Comparison of ENCODE assay signal across 8 cellular contexts in the genomic region with DNA sequence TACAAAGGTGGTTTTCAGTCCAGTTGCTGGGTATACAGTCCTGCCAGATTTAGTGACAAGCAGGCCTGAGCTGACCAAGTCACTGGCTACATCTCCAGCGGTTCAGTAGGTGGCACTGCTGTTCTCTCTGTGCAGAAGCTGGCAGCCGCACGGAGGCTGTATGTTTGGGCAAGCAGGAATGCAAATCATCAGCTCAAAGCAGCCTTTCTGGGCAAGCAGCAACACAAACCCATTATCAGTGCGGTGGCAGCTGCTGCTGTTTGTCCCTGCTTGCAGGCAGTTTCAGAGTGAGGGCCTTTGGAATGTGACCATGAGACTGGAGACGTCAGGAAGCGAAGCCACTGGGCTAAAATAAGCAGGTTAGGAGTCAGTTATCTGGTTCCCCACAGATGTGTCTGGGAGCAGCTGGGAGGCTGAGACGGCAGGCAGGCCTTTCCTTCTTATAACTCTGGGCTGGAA.
DNase-seq lines count a peak whose midpoint lies in the region; ATAC-seq, FAIRE-seq and TF ChIP-seq lines count a peak whose summit lies in the region.

No MANE protein-coding gene starts in this region.

- no peaks in the 10 kb centered on the region for H3K36me3 ChIP-seq in WERI-Rb-1
- H3K36me3 ChIP-seq in mammary epithelial cell (ENCODE audit: insufficient read depth, low read length), result no peaks in the 10 kb centered on the region
- no peaks in the 10 kb centered on the region for H3K36me3 ChIP-seq in keratinocyte (ENCODE audit: control insufficient read depth in 2 of 2, extremely low read depth in 1 of 2, insufficient read depth in 2 of 2, low read length in 2 of 2)

- H3K4me1 ChIP-seq in mammary epithelial cell (ENCODE audit: insufficient read depth, low read length) (peaks cover 4% of the 10 kb centered on the region), keratinocyte (ENCODE audit: control insufficient read depth, extremely low read depth, insufficient read depth, low read length) (peaks cover 10% of the 10 kb centered on the region)

- dilution Hi-C loops in mammary epithelial cell (cut with HindIII; ENCODE audit: low sequenced_read_pairs), result no loop called here
- dilution Hi-C loops in keratinocyte (cut with MboI; ENCODE audit: extremely low pct_ligation_motif_present, low sequenced_read_pairs), result no loop called here

- intact Hi-C loops in mammary epithelial cell (cut with micrococcal nuclease), result loop anchor here (1.0 to 10.0 kb wide), 5 partner anchors 94 to 1226 kb away; a partner anchor contains a TSS

- BruUV-seq in mammary epithelial cell (replicated peaks; lab: Mats Ljungman, UMichigan), result no TSS peak

- DNase-seq in AG10803 (ENCODE audit: low read depth) (peak; percentile 97), NCI-H2196 treated with DMSO at 0.1 percent for 48 hours (lab: John Stamatoyannopoulos, UW; ENCODE audit: unreplicated experiment) (peak; percentile 93), WERI-Rb-1 (peak; percentile 65), mammary epithelial cell (peak; percentile 87), keratinocyte (ENCODE audit: low read depth, low spot score) (peak; percentile 76)
- peak; percentile 44 to 45 for DNase-seq in stimulated activated CD4-positive, alpha-beta T cell treated with anti-CD3 and anti-CD28 coated beads, Interleukin-15, amount 100 ng/mL, for 1 hour (ENCODE audit: low read depth in 1 of 2, low spot score in 1 of 2)

- H3K27me3 ChIP-seq in WERI-Rb-1 (ENCODE audit: insufficient read depth, low read depth, severe bottlenecking), result no peaks in the 10 kb centered on the region
- H3K27me3 ChIP-seq in mammary epithelial cell (ENCODE audit: insufficient read depth, low read length), result no peaks in the 10 kb centered on the region
- no peaks in the 10 kb centered on the region for H3K27me3 ChIP-seq in keratinocyte (ENCODE audit: control insufficient read depth, extremely low read depth, insufficient read depth, low read length)

- H3K9me3 ChIP-seq in WERI-Rb-1 (ENCODE audit: severe bottlenecking), result no peaks in the 10 kb centered on the region
- H3K9me3 ChIP-seq in mammary epithelial cell (replicated peaks; ENCODE audit: insufficient read depth, low read length), result no peaks in the 10 kb centered on the region
- H3K9me3 ChIP-seq in keratinocyte (ENCODE audit: control insufficient read depth, low read depth, low read length), result no peaks in the 10 kb centered on the region

- H3K4me3 ChIP-seq in AG10803 (ENCODE audit: low read length), result no peak overlapping the region
- H3K4me3 ChIP-seq in WERI-Rb-1 (ENCODE audit: low read depth, low read length), result no peak overlapping the region
- H3K4me3 ChIP-seq in mammary epithelial cell (replicated peaks in 1 of 3; ENCODE audit: insufficient read depth in 1 of 3, low read depth in 2 of 3, low read length in 3 of 3), result no peak overlapping the region
- no peak overlapping the region for H3K4me3 ChIP-seq in keratinocyte (ENCODE audit: control insufficient read depth in 2 of 3, extremely low read depth in 1 of 3, insufficient read depth in 2 of 3, low read depth in 1 of 3, low read length in 3 of 3)

- H3K9me1 ChIP-seq in keratinocyte (ENCODE audit: control insufficient read depth, extremely low read depth, insufficient read depth, low read length), result no peaks in the 10 kb centered on the region

- TF ChIP-seq CTCF in AG10803 (conservative IDR thresholded peaks at IDR 0.05; ENCODE audit: low read length), result peak; percentile 97
- TF ChIP-seq CTCF in WERI-Rb-1 (IDR thresholded peaks at IDR 0.05; ENCODE audit: low read depth, low read length), result peak; percentile 91
- peak; percentile 78 to 98 for TF ChIP-seq CTCF in mammary epithelial cell (conservative IDR thresholded peaks at IDR 0.05 in 1 of 2, IDR thresholded peaks at IDR 0.05 in 1 of 2; ENCODE audit: extremely low read depth in 1 of 2, insufficient read depth in 1 of 2, low read depth in 1 of 2, low read length in 2 of 2)
- peak; percentile 92 to 98 (median 92) for TF ChIP-seq CTCF in keratinocyte (optimal IDR thresholded peaks at IDR 0.05 in 1 of 3, IDR thresholded peaks at IDR 0.05 in 1 of 3, conservative IDR thresholded peaks at IDR 0.05 in 1 of 3; ENCODE audit: extremely low read depth in 1 of 3, insufficient read depth in 2 of 3, low read length in 3 of 3)

- in situ Hi-C loops in GM18951 (cut with MboI; ENCODE audit: low sequenced_read_pairs, unreplicated experiment), result loop anchor here (25.0 kb wide), 1 partner anchor 407 kb away; no protein-coding TSS in a partner anchor
- in situ Hi-C loops in mammary epithelial cell (cut with MboI; ENCODE audit: low sequenced_read_pairs in 2 of 2), result no loop called here

- H3K79me2 ChIP-seq in mammary epithelial cell (ENCODE audit: insufficient read depth, low read length), result no peaks in the 10 kb centered on the region
- no peaks in the 10 kb centered on the region for H3K79me2 ChIP-seq in keratinocyte (ENCODE audit: control insufficient read depth, insufficient read depth, low read length)

- H4K20me1 ChIP-seq in mammary epithelial cell (ENCODE audit: insufficient read depth, low read length) (no peaks in the 10 kb centered on the region), keratinocyte (ENCODE audit: control insufficient read depth, extremely low read depth, insufficient read depth, low read length) (no peaks in the 10 kb centered on the region)

- ATAC-seq in HG03159 (IDR thresholded peaks at IDR 0.05; ENCODE audit: unreplicated experiment), result peak; percentile 100

- peak overlapping the region; percentile 2 for H3K4me2 ChIP-seq in mammary epithelial cell (ENCODE audit: insufficient read depth, low read depth, low read length)
- peak overlapping the region; percentile 62 for H3K4me2 ChIP-seq in keratinocyte (ENCODE audit: control insufficient read depth, extremely low read depth, insufficient read depth, low read depth, low read length)

- H2AFZ ChIP-seq in mammary epithelial cell (ENCODE audit: low read depth, low read length), result peak overlapping the region; percentile 74
- peak overlapping the region; percentile 86 for H2AFZ ChIP-seq in keratinocyte (ENCODE audit: control insufficient read depth, low read length)

- 11% methylated on average over 6 of the region's 7 CpGs for WGBS in mammary epithelial cell (ENCODE audit: low coverage, missing lambda C conversion rate)

- H3K9ac ChIP-seq in mammary epithelial cell (ENCODE audit: insufficient read depth, low read length) (peak overlapping the region; percentile 38), keratinocyte (ENCODE audit: control insufficient read depth, extremely low read depth, insufficient read depth, low read length) (peak overlapping the region; percentile 15)

- peak; percentile 19 for TF ChIP-seq POLR2A in GM18951 (IDR thresholded peaks at IDR 0.05; ENCODE audit: extremely low read depth, insufficient read depth, insufficient read length)

- no peak overlapping the region for H3K27ac ChIP-seq in WERI-Rb-1
- peak overlapping the region; percentile 38 for H3K27ac ChIP-seq in mammary epithelial cell (ENCODE audit: insufficient read depth, low read depth, low read length)
- peak overlapping the region; percentile 52 for H3K27ac ChIP-seq in keratinocyte (ENCODE audit: control insufficient read depth, insufficient read depth, low read length)

- CTCF ChIA-PET in mammary epithelial cell (lab: Charles Lee; ENCODE audit: low non-redundant PET), result interaction anchor here (0.5 to 1.0 kb wide), 5 partner anchors 23 to 602 kb away, joined by 3 to 20 read pairs (median 4); no protein-coding TSS in a partner anchor

- peak; percentile 97 for FAIRE-seq in keratinocyte (lab: Jason Lieb, UNC)

Comparison
In these comparisons a context has a peak if more than half of its experiments do, and no peak if none do; other contexts are left out.
1. DNase-seq: peak in every context shown above with its lines; median percentile 97 in AG10803; 93 in NCI-H2196 treated with DMSO at 0.1 percent for 48 hours; 87 in mammary epithelial cell; 76 in keratinocyte; 65 in WERI-Rb-1; 44 in stimulated activated CD4-positive, alpha-beta T cell treated with anti-CD3 and anti-CD28 coated beads, Interleukin-15, amount 100 ng/mL, for 1 hour.